1 cellular context compared by ENCODE assay signal in genomic region chr17:996554-997344, GRCh38.
TF ChIP-seq lines count a peak whose summit lies in the region.

TIMM22 (plus strand) TSS chr17:997129; CDS start chr17:997143, 14 bp downstream.

TF ChIP-seq in K562, 482 proteins besides CTCF, POLR2A, EP300 and RAD21 (continued from another document and continues in another):
- TF ChIP-seq E2F3 (CRISPR knock-in tag; IDR thresholded peaks at IDR 0.05) (no peak), HEY1 (CRISPR knock-in tag; IDR thresholded peaks at IDR 0.05; ENCODE audit: borderline replicate concordance) (no peak), YY1 (IDR thresholded peaks at IDR 0.05; ENCODE audit: borderline replicate concordance in 1 of 3, control insufficient read depth in 1 of 3, extremely low read depth in 1 of 3, insufficient read depth in 3 of 3, insufficient read length in 1 of 3, insufficient replicate concordance in 2 of 3, low read depth in 1 of 3, low read length in 2 of 3) (peak; percentile 95 to 98 (median 96)), ZFP30 (CRISPR knock-in tag; IDR thresholded peaks at IDR 0.05; ENCODE audit: borderline replicate concordance) (no peak), ZNF212 (CRISPR knock-in tag; IDR thresholded peaks at IDR 0.05) (no peak), ETS1 (conservative IDR thresholded peaks at IDR 0.05; ENCODE audit: control insufficient read depth, low read depth, low read length) (peak; percentile 89), ZNF253 (CRISPR knock-in tag; conservative IDR thresholded peaks at IDR 0.05) (no peak), XRCC5 (IDR thresholded peaks at IDR 0.05; ENCODE audit: low read depth, low read length) (no peak), BRD4 (IDR thresholded peaks at IDR 0.05) (no peak), CSDE1 (IDR thresholded peaks at IDR 0.05) (no peak), ATF2 (CRISPR knock-in tag; IDR thresholded peaks at IDR 0.05) (0 out of 2 replicates have a peak, but pooled peaks have one; percentile 19), NEUROD1 (IDR thresholded peaks at IDR 0.05; ENCODE audit: borderline replicate concordance, low read depth, low read length, partially characterized antibody) (peak; percentile 76), TFE3 (CRISPR knock-in tag; IDR thresholded peaks at IDR 0.05) (no peak), GTF2A2 (tag; IDR thresholded peaks at IDR 0.05) (no peak), ELK3 (CRISPR knock-in tag; IDR thresholded peaks at IDR 0.05) (no peak), DIDO1 (tag; IDR thresholded peaks at IDR 0.05; ENCODE audit: low read depth) (peak; percentile 91), CGGBP1 (CRISPR knock-in tag; IDR thresholded peaks at IDR 0.05) (no peak), SMARCB1 (IDR thresholded peaks at IDR 0.05; ENCODE audit: insufficient read length, low read depth) (no peak), SIN3B (IDR thresholded peaks at IDR 0.05; ENCODE audit: low read depth) (peak; percentile 98), HMGXB4 (CRISPR knock-in tag; IDR thresholded peaks at IDR 0.05) (peak; percentile 35; the same call in 1 of the 2 replicates), HDAC6 (IDR thresholded peaks at IDR 0.05; ENCODE audit: low read depth, low read length) (no peak), TCF7L2 (IDR thresholded peaks at IDR 0.05; ENCODE audit: low read depth, low read length) (no peak), NFE2 (IDR thresholded peaks at IDR 0.05; ENCODE audit: low read depth) (0 out of 2 replicates have a peak, but pooled peaks have one; percentile 14), RBBP5 (IDR thresholded peaks at IDR 0.05; ENCODE audit: borderline replicate concordance, insufficient read depth, low read length, poor library complexity, severe bottlenecking) (peak; percentile 96), NUFIP1 (IDR thresholded peaks at IDR 0.05; ENCODE audit: partially characterized antibody) (no peak), ZNF197 (CRISPR knock-in tag; IDR thresholded peaks at IDR 0.05; ENCODE audit: low read depth) (peak; percentile 66; the same call in 1 of the 2 replicates), HNRNPL (IDR thresholded peaks at IDR 0.05; ENCODE audit: low read depth, low read length) (no peak), FOXJ2 (tag; IDR thresholded peaks at IDR 0.05) (no peak), BRF1 (IDR thresholded peaks at IDR 0.05; ENCODE audit: borderline replicate concordance, extremely low read depth, insufficient read length) (no peak), ETV5 (CRISPR knock-in tag; IDR thresholded peaks at IDR 0.05; ENCODE audit: low read depth) (peak; percentile 80), SMARCC2 (IDR thresholded peaks at IDR 0.05; ENCODE audit: low read depth) (no peak), ATF7 (IDR thresholded peaks at IDR 0.05) (peak; percentile 60), NFE2L1 (tag; IDR thresholded peaks at IDR 0.05; ENCODE audit: borderline replicate concordance, low read depth) (no peak), CBX2 (IDR thresholded peaks at IDR 0.05; ENCODE audit: insufficient read depth, low read length, poor library complexity, severe bottlenecking) (no peak), ESRRA (IDR thresholded peaks at IDR 0.05; ENCODE audit: borderline replicate concordance, low read depth) (peak; percentile 46; the same call in 1 of the 2 replicates), MEIS2 (IDR thresholded peaks at IDR 0.05; ENCODE audit: partially characterized antibody) (peak; percentile 85), ZZZ3 (IDR thresholded peaks at IDR 0.05) (no peak), GTF2F1 (IDR thresholded peaks at IDR 0.05; ENCODE audit: low read depth, low read length) (0 out of 2 replicates have a peak, but pooled peaks have one; percentile 30), JUN (IDR thresholded peaks at IDR 0.05; ENCODE audit: borderline replicate concordance, low read depth, low read length) (peak; percentile 56; the same call in 1 of the 2 replicates), JUN (CRISPR knock-in tag; IDR thresholded peaks at IDR 0.05; ENCODE audit: borderline replicate concordance) (no peak), ZNF551 (CRISPR knock-in tag; IDR thresholded peaks at IDR 0.05) (no peak), ZNF324 (CRISPR knock-in tag; IDR thresholded peaks at IDR 0.05) (no peak), USF1 (CRISPR knock-in tag; IDR thresholded peaks at IDR 0.05) (peak; percentile 87), HES1 (IDR thresholded peaks at IDR 0.05; ENCODE audit: low read depth) (no peak; the same call in 1 of the 2 replicates), NCOR1 (IDR thresholded peaks at IDR 0.05) (0 out of 2 replicates have a peak, but pooled peaks have one; percentile 4), CREB1 (IDR thresholded peaks at IDR 0.05) (peak; percentile 77), CREB1 (CRISPR knock-in tag; IDR thresholded peaks at IDR 0.05) (peak; percentile 95), SPI1 (IDR thresholded peaks at IDR 0.05; ENCODE audit: borderline replicate concordance, low read depth, low read length) (no peak), POLR2AphosphoS2 (IDR thresholded peaks at IDR 0.05; ENCODE audit: low read length) (no peak), SRF (CRISPR knock-in tag; IDR thresholded peaks at IDR 0.05) (no peak; a peak in 1 of 4 replicates), MLLT1 (IDR thresholded peaks at IDR 0.05) (no peak), SRSF7 (optimal IDR thresholded peaks at IDR 0.05; ENCODE audit: low read depth, low read length) (no peak), U2AF2 (optimal IDR thresholded peaks at IDR 0.05; ENCODE audit: low read depth, low read length) (no peak), ARHGAP35 (IDR thresholded peaks at IDR 0.05; ENCODE audit: partially characterized antibody) (no peak), FIP1L1 (IDR thresholded peaks at IDR 0.05; ENCODE audit: low read depth, low read length, poor library complexity, severe bottlenecking) (peak; percentile 40), MITF (IDR thresholded peaks at IDR 0.05) (peak; percentile 80), CBX8 (IDR thresholded peaks at IDR 0.05; ENCODE audit: borderline replicate concordance, extremely low read depth, low read depth, low read length, poor library complexity, severe bottlenecking) (no peak), SIN3A (IDR thresholded peaks at IDR 0.05; ENCODE audit: borderline replicate concordance in 2 of 2, control insufficient read depth in 1 of 2, low read depth in 2 of 2, low read length in 2 of 2) (peak; percentile 69 to 80; a peak in 2 of 4 replicates), TAF9B (IDR thresholded peaks at IDR 0.05; ENCODE audit: partially characterized antibody) (peak; percentile 95), SAFB (IDR thresholded peaks at IDR 0.05; ENCODE audit: borderline replicate concordance, low read depth, low read length) (0 out of 2 replicates have a peak, but pooled peaks have one; percentile 16), RHOXF2B (CRISPR knock-in tag; conservative IDR thresholded peaks at IDR 0.05) (no peak), HOMEZ (CRISPR knock-in tag; IDR thresholded peaks at IDR 0.05) (no peak)
